In genomic region chr4:96677499-96677898, GRCh38 we compare ENCODE assay signal across 1 cellular context.
TF ChIP-seq lines count a peak whose summit lies in the region.

No MANE protein-coding gene starts in this region.

TF ChIP-seq in IMR-90, 13 proteins besides CTCF, POLR2A, EP300 and RAD21 (continued from another document):
- TF ChIP-seq USF2 (IDR thresholded peaks at IDR 0.05; ENCODE audit: low read depth, low read length) (no peak), CEBPB (IDR thresholded peaks at IDR 0.05; ENCODE audit: low read depth, low read length) (no peak)
